In genomic region chr16:30585400-30586191, GRCh38 we compare ENCODE assay signal across 8 cellular contexts. TPM values are rescaled to one million over a fixed set of nuclear protein-coding genes. Genes with fewer than 3 reads are reported as not detected.
A peak's percentile ranks its signal among the peaks of the same experiment; 100 is the strongest.
DNase-seq lines count a peak whose midpoint lies in the region; ATAC-seq lines count a peak whose summit lies in the region.

Gene ZNF785, minus strand, starts transcription at chr16:30585697. Its CDS starts 86 bp downstream, at chr16:30585611.

- H3K9me3 ChIP-seq in BLaER1 treated with 17β-estradiol and CSF1 and Interleukin-3, amounts not matched to agents 10 nM and 100 nM (replicated peaks in 1 of 11) = no peaks in the 10 kb centered on the region
- no peaks in the 10 kb centered on the region for H3K9me3 ChIP-seq in effector memory CD4-positive, alpha-beta T cell (ENCODE audit: control insufficient read depth, low read length)

- no peaks in the 10 kb centered on the region for H3K27me3 ChIP-seq in BLaER1 treated with 17β-estradiol and CSF1 and Interleukin-3, amounts not matched to agents 10 nM and 100 nM
- H3K27me3 ChIP-seq in effector memory CD4-positive, alpha-beta T cell (replicated peaks; ENCODE audit: control insufficient read depth, insufficient read depth, low read length, poor library complexity, severe bottlenecking) = no peaks in the 10 kb centered on the region

- ATAC-seq in HG03520 (IDR thresholded peaks at IDR 0.05; ENCODE audit: unreplicated experiment) = peak; percentile 81

- DNase-seq in GM19240 (ENCODE audit: insufficient read length, low spot score) (peak; percentile 88), NCI-H82 treated with DMSO at 0.1 percent for 48 hours (lab: John Stamatoyannopoulos, UW; ENCODE audit: unreplicated experiment) (peak; percentile 95), lung microvascular endothelial cell (ENCODE audit: low read depth in 2 of 2) (peak; percentile 98 to 99)
- DNase-seq in activated CD8-positive, alpha-beta memory T cell treated with anti-CD3 and anti-CD28 coated beads for 24 hours = peak; percentile 94
- DNase-seq in effector memory CD4-positive, alpha-beta T cell = peak; percentile 87 to 92 (median 92)
- peak; percentile 77 to 89 (median 83) for DNase-seq in stimulated activated CD4-positive, alpha-beta T cell treated with anti-CD3 and anti-CD28 coated beads, TNF-alpha, amount 100 ng/mL, for 4 hours (ENCODE audit: low read depth in 3 of 3)

- H3K27ac ChIP-seq in BLaER1 treated with 17β-estradiol and CSF1 and Interleukin-3, amounts not matched to agents 10 nM and 100 nM = peak within 1 kb of the TSS; percentile 81 to 98 (median 94)
- H3K27ac ChIP-seq in effector memory CD4-positive, alpha-beta T cell (ENCODE audit: insufficient read depth, low read length, poor library complexity, severe bottlenecking) = peak within 1 kb of the TSS; percentile 76

- H4K20me1 ChIP-seq in BLaER1 treated with 17β-estradiol and CSF1 and Interleukin-3, amounts not matched to agents 10 nM and 100 nM = peaks cover 0 to 18% (median 8%) of the 10 kb centered on the region in 11 experiments; a peak in 8 of 22 replicates

- H3K4me3 ChIP-seq in BLaER1 treated with 17β-estradiol and CSF1 and Interleukin-3, amounts not matched to agents 10 nM and 100 nM = peak within 1 kb of the TSS; percentile 64 to 86 (median 76)
- H3K4me3 ChIP-seq in effector memory CD4-positive, alpha-beta T cell (ENCODE audit: insufficient read depth, low read depth, low read length, poor library complexity, severe bottlenecking) = peak within 1 kb of the TSS; percentile 60

- H3K9ac ChIP-seq in BLaER1 treated with 17β-estradiol and CSF1 and Interleukin-3, amounts not matched to agents 10 nM and 100 nM = peak within 1 kb of the TSS; percentile 85 to 97 (median 92)

- H3K36me3 ChIP-seq in BLaER1 treated with 17β-estradiol and CSF1 and Interleukin-3, amounts not matched to agents 10 nM and 100 nM = peaks cover 26 to 70% (median 53%) of the 10 kb centered on the region in 11 experiments
- H3K36me3 ChIP-seq in effector memory CD4-positive, alpha-beta T cell (ENCODE audit: control insufficient read depth, insufficient read depth, low read length) = peaks cover 14% of the 10 kb centered on the region

- H3K4me2 ChIP-seq in BLaER1 treated with 17β-estradiol and CSF1 and Interleukin-3, amounts not matched to agents 10 nM and 100 nM = peak within 1 kb of the TSS; percentile 77 to 98 (median 87)

- peaks cover 42 to 59% (median 47%) of the 10 kb centered on the region in 10 experiments for H3K4me1 ChIP-seq in BLaER1 treated with 17β-estradiol and CSF1 and Interleukin-3, amounts not matched to agents 10 nM and 100 nM
- H3K4me1 ChIP-seq in effector memory CD4-positive, alpha-beta T cell (ENCODE audit: control insufficient read depth, insufficient read depth, low read length, poor library complexity, severe bottlenecking) = peaks cover 13% of the 10 kb centered on the region

RNA-seq across cellular contexts. Expression of gene ZNF785, which starts in this region (rescaled TPM):
- 5.4 and 9.9 TPM in 2 replicates for total RNA-seq in lung microvascular endothelial cell

Comparison
In these comparisons a context has a peak if more than half of its experiments do, and no peak if none do; other contexts are left out.
1. Peak in every context shown above with its lines: DNase-seq, ATAC-seq, H3K4me3 ChIP-seq and H3K27ac ChIP-seq.